In genomic region chr11:64862914-64863313, GRCh38 we compare ENCODE assay signal across 8 cellular contexts. TPM values are rescaled to one million over a fixed set of nuclear protein-coding genes. Genes with fewer than 3 reads are reported as not detected.
A peak's percentile ranks its signal among the peaks of the same experiment; 100 is the strongest.
DNase-seq lines count a peak whose midpoint lies in the region; ATAC-seq and TF ChIP-seq lines count a peak whose summit lies in the region.

No MANE protein-coding gene starts in this region.

- intact Hi-C loops in activated T-helper 1 cell treated with anti-CD3 and anti-CD28 coated beads, Interleukin-12 subunit alpha, Interleukin-12 subunit beta, Interleukin-2, Interleukin-4 antibody, amounts not matched to agents 30 ng/mL and 10 ng/mL and 1 ng/mL, durations not matched to agents 14 hours and 24 hours and 36 hours (cut with micrococcal nuclease) = no loop called here

- H3K9ac ChIP-seq in iPS-20b (ENCODE audit: low read depth, low read length) = peak overlapping the region; percentile 63; the same call in 1 of the 2 replicates

- H3K9me3 ChIP-seq in iPS-20b (ENCODE audit: insufficient read depth, low read depth, low read length) = no peaks in the 10 kb centered on the region

- DNase-seq in HFFc6 = no peak
- DNase-seq in activated T-helper 1 cell treated with anti-CD3 and anti-CD28 coated beads, Interleukin-12 subunit alpha, Interleukin-12 subunit beta, Interleukin-2, Interleukin-4 antibody, amounts not matched to agents 30 ng/mL and 10 ng/mL and 1 ng/mL, durations not matched to agents 14 hours and 24 hours and 36 hours (ENCODE audit: low spot score) = no peak
- no peak for DNase-seq in stimulated activated naive CD8-positive, alpha-beta T cell treated with anti-CD3 and anti-CD28 coated beads, Interleukin-15, amount 100 ng/mL, for 72 hours
- DNase-seq in DMS53 treated with DMSO at 0.1 percent for 48 hours (lab: John Stamatoyannopoulos, UW; ENCODE audit: unreplicated experiment) = no peak
- DNase-seq in hepatic stellate cell (ENCODE audit: low spot score) = no peak
- no peak for DNase-seq in HCEC 1CT
- no peak for DNase-seq in GM20000 (ENCODE audit: low spot score)

- peaks cover 17% of the 10 kb centered on the region; the same call in 1 of the 2 replicates for H3K4me1 ChIP-seq in iPS-20b (ENCODE audit: insufficient read depth, low read length)

- no peak for TF ChIP-seq CTCF in HFFc6 (IDR thresholded peaks at IDR 0.05)
- TF ChIP-seq CTCF in GM20000 (IDR thresholded peaks at IDR 0.05; ENCODE audit: extremely low read depth, missing control alignments) = no peak

- H3K36me3 Mint-ChIP-seq in HFFc6 (ENCODE audit: low read depth) = peaks cover 18% of the 10 kb centered on the region
- H3K36me3 Mint-ChIP-seq in activated T-helper 1 cell treated with anti-CD3 and anti-CD28 coated beads, Interleukin-12 subunit alpha, Interleukin-12 subunit beta, Interleukin-2, Interleukin-4 antibody, amounts not matched to agents 30 ng/mL and 10 ng/mL and 1 ng/mL, durations not matched to agents 14 hours and 24 hours and 36 hours (ENCODE audit: low read depth) = peaks cover 29% of the 10 kb centered on the region

- H3K9me3 Mint-ChIP-seq in HFFc6 = peaks cover 5% of the 10 kb centered on the region; the same call in 1 of the 2 replicates
- H3K9me3 Mint-ChIP-seq in activated T-helper 1 cell treated with anti-CD3 and anti-CD28 coated beads, Interleukin-12 subunit alpha, Interleukin-12 subunit beta, Interleukin-2, Interleukin-4 antibody, amounts not matched to agents 30 ng/mL and 10 ng/mL and 1 ng/mL, durations not matched to agents 14 hours and 24 hours and 36 hours = peaks cover 7% of the 10 kb centered on the region
- H3K9me3 Mint-ChIP-seq in stimulated activated naive CD8-positive, alpha-beta T cell treated with anti-CD3 and anti-CD28 coated beads, Interleukin-15, amount 100 ng/mL, for 72 hours = peaks cover 0 to 8% of the 10 kb centered on the region in 2 donors

- peaks cover 5% of the 10 kb centered on the region; the same call in 1 of the 2 replicates for H3K36me3 ChIP-seq in iPS-20b (ENCODE audit: insufficient read depth, low read depth, low read length)

- peaks cover 1% of the 10 kb centered on the region; the same call in 1 of the 2 replicates for H3K27me3 Mint-ChIP-seq in HFFc6 (ENCODE audit: insufficient read depth)
- no peaks in the 10 kb centered on the region for H3K27me3 Mint-ChIP-seq in activated T-helper 1 cell treated with anti-CD3 and anti-CD28 coated beads, Interleukin-12 subunit alpha, Interleukin-12 subunit beta, Interleukin-2, Interleukin-4 antibody, amounts not matched to agents 30 ng/mL and 10 ng/mL and 1 ng/mL, durations not matched to agents 14 hours and 24 hours and 36 hours (ENCODE audit: insufficient read depth)
- no peaks in the 10 kb centered on the region for H3K27me3 Mint-ChIP-seq in stimulated activated naive CD8-positive, alpha-beta T cell treated with anti-CD3 and anti-CD28 coated beads, Interleukin-15, amount 100 ng/mL, for 72 hours

- no peak overlapping the region for H3K27ac ChIP-seq in iPS-20b (ENCODE audit: low read length)

- peaks cover 51% of the 10 kb centered on the region for H3K4me1 Mint-ChIP-seq in HFFc6 (ENCODE audit: low read depth)
- peaks cover 75% of the 10 kb centered on the region for H3K4me1 Mint-ChIP-seq in activated T-helper 1 cell treated with anti-CD3 and anti-CD28 coated beads, Interleukin-12 subunit alpha, Interleukin-12 subunit beta, Interleukin-2, Interleukin-4 antibody, amounts not matched to agents 30 ng/mL and 10 ng/mL and 1 ng/mL, durations not matched to agents 14 hours and 24 hours and 36 hours (ENCODE audit: low read depth)
- peaks cover 95% of the 10 kb centered on the region for H3K4me1 Mint-ChIP-seq in stimulated activated naive CD8-positive, alpha-beta T cell treated with anti-CD3 and anti-CD28 coated beads, Interleukin-15, amount 100 ng/mL, for 72 hours

- H3K27me3 ChIP-seq in iPS-20b (ENCODE audit: insufficient read depth, low read length) = no peaks in the 10 kb centered on the region

- peak overlapping the region; percentile 17; the same call in 1 of the 2 replicates for H3K4me3 Mint-ChIP-seq in HFFc6
- H3K4me3 Mint-ChIP-seq in activated T-helper 1 cell treated with anti-CD3 and anti-CD28 coated beads, Interleukin-12 subunit alpha, Interleukin-12 subunit beta, Interleukin-2, Interleukin-4 antibody, amounts not matched to agents 30 ng/mL and 10 ng/mL and 1 ng/mL, durations not matched to agents 14 hours and 24 hours and 36 hours = peak overlapping the region; percentile 68
- H3K4me3 Mint-ChIP-seq in stimulated activated naive CD8-positive, alpha-beta T cell treated with anti-CD3 and anti-CD28 coated beads, Interleukin-15, amount 100 ng/mL, for 72 hours = peak overlapping the region; percentile 87 to 94

- H3K4me3 ChIP-seq in iPS-20b (ENCODE audit: low read length) = no peak overlapping the region

- no peak for ATAC-seq in stimulated activated naive CD8-positive, alpha-beta T cell treated with anti-CD3 and anti-CD28 coated beads, Interleukin-15, amount 100 ng/mL, for 72 hours

- 0 out of 2 replicates have a peak overlapping the region, but pooled peaks have one; percentile 18 for H3K27ac Mint-ChIP-seq in HFFc6
- H3K27ac Mint-ChIP-seq in activated T-helper 1 cell treated with anti-CD3 and anti-CD28 coated beads, Interleukin-12 subunit alpha, Interleukin-12 subunit beta, Interleukin-2, Interleukin-4 antibody, amounts not matched to agents 30 ng/mL and 10 ng/mL and 1 ng/mL, durations not matched to agents 14 hours and 24 hours and 36 hours = peak overlapping the region; percentile 92
- H3K27ac Mint-ChIP-seq in stimulated activated naive CD8-positive, alpha-beta T cell treated with anti-CD3 and anti-CD28 coated beads, Interleukin-15, amount 100 ng/mL, for 72 hours = peak overlapping the region; percentile 94 to 99

RNA-seq across cellular contexts. Expression of gene EHD1, which starts 15.5 kb away (rescaled TPM):
- total RNA-seq in HFFc6 (2021; fragmentation: NEBNext Ultra II Directional; extraction: Animal tissue kit (Norgen Biotek cat#: 25700)) = 100 to 1,000 TPM; 189 to 227 (median 197) TPM
- 88.0 and 96.9 TPM in 2 replicates for total RNA-seq in activated T-helper 1 cell treated with anti-CD3 and anti-CD28 coated beads, Interleukin-12 subunit alpha, Interleukin-12 subunit beta, Interleukin-2, Interleukin-4 antibody, amounts not matched to agents 30 ng/mL and 10 ng/mL and 1 ng/mL, durations not matched to agents 14 hours and 24 hours and 36 hours

RNA-seq across cellular contexts. Expression of gene CDC42BPG, which starts 18.5 kb away (rescaled TPM):
- total RNA-seq in HFFc6 (2021; fragmentation: NEBNext Ultra II Directional; extraction: Animal tissue kit (Norgen Biotek cat#: 25700)) = under 1 TPM in 5 of 6 experiments, not detected in 1; 0.02 to 0.21 (median 0.05) TPM
- total RNA-seq in activated T-helper 1 cell treated with anti-CD3 and anti-CD28 coated beads, Interleukin-12 subunit alpha, Interleukin-12 subunit beta, Interleukin-2, Interleukin-4 antibody, amounts not matched to agents 30 ng/mL and 10 ng/mL and 1 ng/mL, durations not matched to agents 14 hours and 24 hours and 36 hours = 0.29 and 0.44 TPM in 2 replicates

RNA-seq across cellular contexts. Expression of gene MEN1, which starts 52.6 kb away (rescaled TPM):
- total RNA-seq in HFFc6 (2021; fragmentation: NEBNext Ultra II Directional; extraction: Animal tissue kit (Norgen Biotek cat#: 25700)) = 10 to 100 TPM; 23.9 to 35.5 (median 26.9) TPM
- 39.6 and 43.8 TPM in 2 replicates for total RNA-seq in activated T-helper 1 cell treated with anti-CD3 and anti-CD28 coated beads, Interleukin-12 subunit alpha, Interleukin-12 subunit beta, Interleukin-2, Interleukin-4 antibody, amounts not matched to agents 30 ng/mL and 10 ng/mL and 1 ng/mL, durations not matched to agents 14 hours and 24 hours and 36 hours

RNA-seq across cellular contexts. Expression of gene ATG2A, which starts 54.1 kb away (rescaled TPM):
- total RNA-seq in HFFc6 (2021; fragmentation: NEBNext Ultra II Directional; extraction: Animal tissue kit (Norgen Biotek cat#: 25700)) = 10 to 100 TPM; 19.0 to 21.7 (median 20.0) TPM
- total RNA-seq in activated T-helper 1 cell treated with anti-CD3 and anti-CD28 coated beads, Interleukin-12 subunit alpha, Interleukin-12 subunit beta, Interleukin-2, Interleukin-4 antibody, amounts not matched to agents 30 ng/mL and 10 ng/mL and 1 ng/mL, durations not matched to agents 14 hours and 24 hours and 36 hours = 24.6 and 24.9 TPM in 2 replicates

RNA-seq across cellular contexts. Expression of gene MAP4K2, which starts 59.9 kb away (rescaled TPM):
- total RNA-seq in HFFc6 (2021; fragmentation: NEBNext Ultra II Directional; extraction: Animal tissue kit (Norgen Biotek cat#: 25700)) = 10 to 100 TPM; 18.0 to 21.6 (median 20.9) TPM
- total RNA-seq in activated T-helper 1 cell treated with anti-CD3 and anti-CD28 coated beads, Interleukin-12 subunit alpha, Interleukin-12 subunit beta, Interleukin-2, Interleukin-4 antibody, amounts not matched to agents 30 ng/mL and 10 ng/mL and 1 ng/mL, durations not matched to agents 14 hours and 24 hours and 36 hours = 70.2 and 70.7 TPM in 2 replicates

Comparison
In these comparisons a context has a peak if more than half of its experiments do, and no peak if none do; other contexts are left out.
1. H3K27ac Mint-ChIP-seq: peak in every context shown above with its lines; median percentile 96 in stimulated activated naive CD8-positive, alpha-beta T cell treated with anti-CD3 and anti-CD28 coated beads, Interleukin-15, amount 100 ng/mL, for 72 hours; 92 in activated T-helper 1 cell treated with anti-CD3 and anti-CD28 coated beads, Interleukin-12 subunit alpha, Interleukin-12 subunit beta, Interleukin-2, Interleukin-4 antibody, amounts not matched to agents 30 ng/mL and 10 ng/mL and 1 ng/mL, durations not matched to agents 14 hours and 24 hours and 36 hours; 18 in HFFc6.
2. H3K4me3 Mint-ChIP-seq: peak in every context shown above with its lines; median percentile 90 in stimulated activated naive CD8-positive, alpha-beta T cell treated with anti-CD3 and anti-CD28 coated beads, Interleukin-15, amount 100 ng/mL, for 72 hours; 68 in activated T-helper 1 cell treated with anti-CD3 and anti-CD28 coated beads, Interleukin-12 subunit alpha, Interleukin-12 subunit beta, Interleukin-2, Interleukin-4 antibody, amounts not matched to agents 30 ng/mL and 10 ng/mL and 1 ng/mL, durations not matched to agents 14 hours and 24 hours and 36 hours; 17 in HFFc6.